8 cellular contexts compared by ENCODE assay signal in the genomic region with DNA sequence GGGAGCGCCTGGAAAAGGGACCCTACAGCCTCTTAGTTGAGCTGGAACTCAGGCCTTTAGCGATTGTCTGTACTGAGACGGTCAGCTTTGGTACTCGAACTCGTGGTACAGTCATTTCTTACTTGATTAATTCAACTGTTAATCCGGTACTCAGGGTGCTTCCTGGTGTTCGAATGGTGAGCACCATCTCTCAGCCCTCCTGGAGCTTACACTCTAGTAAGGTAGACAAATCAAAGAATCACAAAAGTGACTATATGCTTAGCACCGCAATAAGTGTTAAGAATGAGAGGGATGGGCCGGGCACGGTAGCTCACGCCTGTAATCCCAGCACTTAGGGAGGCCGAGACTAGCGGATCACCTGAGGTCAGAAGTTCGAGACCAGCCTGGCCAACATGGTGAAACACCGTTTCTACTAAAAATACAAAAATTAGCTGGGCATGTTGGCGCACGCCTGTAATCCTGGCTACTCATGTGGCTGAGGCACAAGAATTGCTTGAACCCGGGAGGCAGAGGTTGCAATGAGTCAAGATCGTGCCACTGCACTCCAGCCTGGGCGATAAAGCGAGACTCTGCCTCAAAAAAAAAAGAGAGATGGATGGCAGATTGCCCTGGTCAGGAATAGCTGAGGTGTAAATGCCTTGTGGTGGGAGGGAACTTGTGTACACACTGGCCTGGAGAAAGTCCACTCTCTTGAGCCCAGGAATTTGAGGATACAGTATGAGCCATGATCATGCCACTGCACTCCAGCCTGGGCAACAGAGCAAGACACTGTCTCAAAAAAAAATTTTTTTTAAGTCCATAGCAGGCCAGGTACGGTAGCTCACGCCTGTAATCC. TPM values are rescaled to one million over a fixed set of nuclear protein-coding genes. Genes with fewer than 3 reads are reported as not detected.
A peak's percentile ranks its signal among the peaks of the same experiment; 100 is the strongest.
DNase-seq lines count a peak whose midpoint lies in the region; ATAC-seq and TF ChIP-seq lines count a peak whose summit lies in the region.

No MANE protein-coding gene starts in this region.

- WGBS in right lobe of liver (ENCODE audit: insufficient coverage, low coverage, low lambda C conversion rate, missing lambda C conversion rate), result 39% methylated on average over 16 of the region's 23 CpGs

- ATAC-seq in stimulated activated naive CD8-positive, alpha-beta T cell treated with anti-CD3 and anti-CD28 coated beads, Interleukin-15, Interleukin-2, amounts not matched to agents 100 U/mL and 50 U/mL, for 24 hours, result no peak
- ATAC-seq in activated naive CD8-positive, alpha-beta T cell treated with anti-CD3 and anti-CD28 coated beads, Interleukin-2, amount 50 U/mL, for 24 hours, result no peak
- ATAC-seq in right lobe of liver (no peak), upper lobe of right lung (no peak), HG03159 (IDR thresholded peaks at IDR 0.05; ENCODE audit: unreplicated experiment) (no peak)

- TF ChIP-seq CTCF in right lobe of liver (IDR thresholded peaks at IDR 0.05) (no peak), upper lobe of right lung (IDR thresholded peaks at IDR 0.05) (no peak)

- H3K4me3 ChIP-seq in right lobe of liver (peak overlapping the region; percentile 79 to 99 (median 95)), upper lobe of right lung (peak overlapping the region; percentile 95)

- DNase-seq in stimulated activated naive CD8-positive, alpha-beta T cell treated with anti-CD3 and anti-CD28 coated beads, Interleukin-15, Interleukin-2, amounts not matched to agents 100 U/mL and 50 U/mL, for 24 hours, result no peak
- DNase-seq in activated naive CD8-positive, alpha-beta T cell treated with anti-CD3 and anti-CD28 coated beads, Interleukin-2, amount 50 U/mL, for 24 hours, result no peak
- DNase-seq in right lobe of liver (no peak), upper lobe of right lung (no peak), head of caudate nucleus (no peak), NCI-H2107 treated with DMSO at 0.1 percent for 48 hours (lab: John Stamatoyannopoulos, UW; ENCODE audit: unreplicated experiment) (no peak)

- H3K9me3 ChIP-seq in right lobe of liver (no peaks in the 10 kb centered on the region), upper lobe of right lung (no peaks in the 10 kb centered on the region)

- H3K27me3 ChIP-seq in right lobe of liver (no peaks in the 10 kb centered on the region), upper lobe of right lung (no peaks in the 10 kb centered on the region)

- H3K4me1 Mint-ChIP-seq in stimulated activated naive CD8-positive, alpha-beta T cell treated with anti-CD3 and anti-CD28 coated beads, Interleukin-15, Interleukin-2, amounts not matched to agents 100 ng/mL and 50 ng/mL, for 24 hours (ENCODE audit: low read depth), result peaks cover 48% of the 10 kb centered on the region
- H3K4me1 Mint-ChIP-seq in activated naive CD8-positive, alpha-beta T cell treated with anti-CD3 and anti-CD28 coated beads, Interleukin-2, amount 50 U/mL, for 24 hours, result peaks cover 43% of the 10 kb centered on the region

- H3K4me1 ChIP-seq in right lobe of liver, result peaks cover 0 to 18% (median 2%) of the 10 kb centered on the region in 4 donors
- H3K4me1 ChIP-seq in upper lobe of right lung, result peaks cover 13% of the 10 kb centered on the region

- no peak for TF ChIP-seq POLR2A in right lobe of liver (IDR thresholded peaks at IDR 0.05)

- H3K4me3 Mint-ChIP-seq in stimulated activated naive CD8-positive, alpha-beta T cell treated with anti-CD3 and anti-CD28 coated beads, Interleukin-15, Interleukin-2, amounts not matched to agents 100 ng/mL and 50 ng/mL, for 24 hours, result peak overlapping the region; percentile 90
- H3K4me3 Mint-ChIP-seq in activated naive CD8-positive, alpha-beta T cell treated with anti-CD3 and anti-CD28 coated beads, Interleukin-2, amount 50 U/mL, for 24 hours, result peak overlapping the region; percentile 88

- H3K9me3 Mint-ChIP-seq in stimulated activated naive CD8-positive, alpha-beta T cell treated with anti-CD3 and anti-CD28 coated beads, Interleukin-15, Interleukin-2, amounts not matched to agents 100 ng/mL and 50 ng/mL, for 24 hours, result no peaks in the 10 kb centered on the region
- H3K9me3 Mint-ChIP-seq in activated naive CD8-positive, alpha-beta T cell treated with anti-CD3 and anti-CD28 coated beads, Interleukin-2, amount 50 U/mL, for 24 hours, result no peaks in the 10 kb centered on the region

- intact Hi-C loops in right lobe of liver (cut with DNase I), result loop anchor here in 1 of 2 donors (10.0 kb wide), 1 partner anchor 104 kb away; no protein-coding TSS in a partner anchor
- intact Hi-C loops in upper lobe of right lung (cut with DNase I), result loop anchor here (10.0 kb wide), 1 partner anchor 84 kb away; no protein-coding TSS in a partner anchor
- intact Hi-C loops in head of caudate nucleus (cut with DNase I), result loop anchor here (10.0 kb wide), 1 partner anchor 86 kb away; the partner anchor contains the start of gene RPS14

- H3K27ac ChIP-seq in right lobe of liver (peak overlapping the region in 1 of 3 donors; percentile 11), upper lobe of right lung (peak overlapping the region; percentile 27)

- H3K27ac Mint-ChIP-seq in stimulated activated naive CD8-positive, alpha-beta T cell treated with anti-CD3 and anti-CD28 coated beads, Interleukin-15, Interleukin-2, amounts not matched to agents 100 ng/mL and 50 ng/mL, for 24 hours, result peak overlapping the region; percentile 92
- peak overlapping the region; percentile 87 for H3K27ac Mint-ChIP-seq in activated naive CD8-positive, alpha-beta T cell treated with anti-CD3 and anti-CD28 coated beads, Interleukin-2, amount 50 U/mL, for 24 hours

- H3K36me3 ChIP-seq in right lobe of liver (peaks cover 0 to 22% (median 6%) of the 10 kb centered on the region in 4 donors), upper lobe of right lung (peaks cover 27% of the 10 kb centered on the region)

- no peaks in the 10 kb centered on the region for H3K27me3 Mint-ChIP-seq in stimulated activated naive CD8-positive, alpha-beta T cell treated with anti-CD3 and anti-CD28 coated beads, Interleukin-15, Interleukin-2, amounts not matched to agents 100 ng/mL and 50 ng/mL, for 24 hours
- no peaks in the 10 kb centered on the region for H3K27me3 Mint-ChIP-seq in activated naive CD8-positive, alpha-beta T cell treated with anti-CD3 and anti-CD28 coated beads, Interleukin-2, amount 50 U/mL, for 24 hours

- peaks cover 32% of the 10 kb centered on the region for H3K36me3 Mint-ChIP-seq in stimulated activated naive CD8-positive, alpha-beta T cell treated with anti-CD3 and anti-CD28 coated beads, Interleukin-15, Interleukin-2, amounts not matched to agents 100 ng/mL and 50 ng/mL, for 24 hours (ENCODE audit: low read depth)
- H3K36me3 Mint-ChIP-seq in activated naive CD8-positive, alpha-beta T cell treated with anti-CD3 and anti-CD28 coated beads, Interleukin-2, amount 50 U/mL, for 24 hours (ENCODE audit: low read depth), result peaks cover 42% of the 10 kb centered on the region

RNA-seq across cellular contexts. Expression of gene TCOF1, which starts 1.0 kb away (rescaled TPM):
- total RNA-seq in right lobe of liver (10 to 100 TPM in 2 of 6 experiments, 1 to 10 TPM in 4; 6.7 to 12.0 (median 8.9) TPM), upper lobe of right lung (31.1 TPM)

RNA-seq across cellular contexts. Expression of gene CD74, which starts 54.2 kb away (rescaled TPM):
- 100 to 1,000 TPM in 5 of 6 experiments, 10 to 100 TPM in 1; 68.4 to 549 (median 211) TPM for total RNA-seq in right lobe of liver
- total RNA-seq in upper lobe of right lung, result 2,961 TPM

RNA-seq across cellular contexts. Expression of gene ARSI, which starts 55.8 kb away (rescaled TPM):
- total RNA-seq in right lobe of liver, result under 1 TPM in 5 of 6 experiments, not detected in 1; 0.06 to 0.51 (median 0.20) TPM
- total RNA-seq in upper lobe of right lung, result 4.0 TPM
